In genomic region chr22:34296456-34296855, GRCh38 we compare ENCODE assay signal across 20 cellular contexts.
"Had no signal": no experiment of that assay in that cellular context is flagged by ENCODE, and none has a peak within 500 bp of the region (broad histone marks: within the 10 kb centered on the region; RNA-seq: fewer than 3 reads in every experiment).

No MANE protein-coding gene starts in this region.

- H3K4me1 Mint-ChIP-seq: endodermal cell, mesothelial cell of epicardium had no signal

- ATAC-seq: effector memory CD8-positive, alpha-beta T cell; foreskin keratinocyte; gastroesophageal sphincter; heart left ventricle; left cardiac atrium; left lung; left ventricle myocardium superior; lower lobe of right lung; mucosa of descending colon had no signal

- H3K4me3 ChIP-seq: colonic mucosa, esophagus muscularis mucosa, gastroesophageal sphincter, heart left ventricle, left lung, lower lobe of right lung, mucosa of descending colon had no signal

- H3K4me1 ChIP-seq: colonic mucosa, foreskin keratinocyte, gastroesophageal sphincter, left lung, lower lobe of right lung had no signal

- H3K27ac Mint-ChIP-seq: dendritic cell treated with granulocyte-macrophage colony-stimulating factor and Interleukin-4, amounts not matched to agents 40 ng/mL and 50 ng/mL, for 4 days; effector memory CD8-positive, alpha-beta T cell; endodermal cell; mesothelial cell of epicardium had no signal

- H3K27me3 Mint-ChIP-seq: dendritic cell treated with granulocyte-macrophage colony-stimulating factor and Interleukin-4, amounts not matched to agents 40 ng/mL and 50 ng/mL, for 4 days; effector memory CD8-positive, alpha-beta T cell had no signal

- DNase-seq: colonic mucosa; cortex of kidney; effector CD8-positive, alpha-beta T cell; effector memory CD8-positive, alpha-beta T cell; endodermal cell; erythroblast; foreskin keratinocyte; heart left ventricle; hippocampal formation; left cardiac atrium; left lung; left ventricle myocardium superior; lower lobe of right lung; mesenchymal stem cell; mucosa of descending colon had no signal

- H3K36me3 ChIP-seq: colonic mucosa, esophagus muscularis mucosa, gastroesophageal sphincter, heart left ventricle, left lung, lower lobe of right lung had no signal

- H3K9me3 Mint-ChIP-seq: dendritic cell treated with granulocyte-macrophage colony-stimulating factor and Interleukin-4, amounts not matched to agents 40 ng/mL and 50 ng/mL, for 4 days; endodermal cell; mesothelial cell of epicardium had no signal

- H3K27me3 ChIP-seq: colonic mucosa, esophagus muscularis mucosa, foreskin keratinocyte, gastroesophageal sphincter, heart left ventricle, left lung had no signal

- H3K27ac ChIP-seq: colonic mucosa, epithelial cell of prostate, esophagus muscularis mucosa, foreskin keratinocyte, gastroesophageal sphincter, heart left ventricle, left lung, lower lobe of right lung had no signal

- H3K36me3 Mint-ChIP-seq: mesothelial cell of epicardium had no signal

- H3K9me3 ChIP-seq: colonic mucosa, esophagus muscularis mucosa, gastroesophageal sphincter, heart left ventricle, left lung, lower lobe of right lung, mucosa of descending colon had no signal

- H3K4me3 Mint-ChIP-seq: dendritic cell treated with granulocyte-macrophage colony-stimulating factor and Interleukin-4, amounts not matched to agents 40 ng/mL and 50 ng/mL, for 4 days; effector memory CD8-positive, alpha-beta T cell; endodermal cell; mesothelial cell of epicardium had no signal
